Comparison of ENCODE assay signal across 21 cellular contexts in the genomic region with DNA sequence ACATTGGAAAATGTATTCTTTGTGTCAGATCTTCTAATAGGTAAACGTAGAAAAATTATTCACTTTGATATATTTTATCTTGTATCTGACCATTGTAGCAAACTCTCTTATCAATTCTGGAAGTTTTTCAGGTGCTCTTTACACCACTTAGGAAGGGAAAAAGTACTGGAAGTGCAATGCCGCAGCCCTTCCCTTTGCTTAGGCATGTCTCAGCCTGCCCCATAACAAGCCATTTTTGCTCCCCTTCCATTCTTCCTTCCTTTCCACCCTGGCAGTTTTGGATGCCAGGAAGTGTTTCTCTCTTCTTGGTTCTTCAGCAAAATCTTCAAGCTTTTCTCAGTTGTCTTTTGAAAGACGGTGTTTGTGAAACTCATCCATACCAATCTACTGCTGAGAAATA.
"Had no signal": no experiment of that assay in that cellular context is flagged by ENCODE, and none has a peak within 500 bp of the region (broad histone marks: within the 10 kb centered on the region; RNA-seq: fewer than 3 reads in every experiment).

No MANE protein-coding gene starts in this region.

- H3K9ac ChIP-seq: KMS-11 had no signal

- H3K36me3 Mint-ChIP-seq: activated naive CD4-positive, alpha-beta T cell treated with anti-CD3 and anti-CD28 coated beads, Interleukin-2, amount 50 U/mL, for 24 hours had no signal

- H3K27ac ChIP-seq: KMS-11 had no signal

- H3K4me3 ChIP-seq: MG63 had no signal

- DNase-seq: activated CD4-positive, alpha-beta T cell treated with anti-CD3 and anti-CD28 coated beads for 48 hours; activated CD4-positive, alpha-beta T cell treated with anti-CD3 and anti-CD28 coated beads, Interleukin-2, amount 50 U/mL, for 4 hours; activated CD4-positive, CD25-positive, alpha-beta regulatory T cell treated with anti-CD3 and anti-CD28 coated beads, Interleukin-2, amount 50 U/mL, for 72 hours; activated CD8-positive, alpha-beta memory T cell treated with anti-CD3 and anti-CD28 coated beads, Interleukin-2, amount 50 U/mL, for 48 hours; activated CD8-positive, alpha-beta T cell treated with anti-CD3 and anti-CD28 coated beads, Interleukin-2, amount 10 ng/mL, durations not matched to agents 7 days and 5 days; activated naive CD4-positive, alpha-beta T cell; activated T-cell treated with anti-CD3 and anti-CD28 coated beads, Interleukin-2, amount 50 U/mL, for 1 hour; aorta; MG63; NCI-H1105; NCI-H1436; NCI-H187; NCI-H2081 treated with DMSO at 0.1 percent for 48 hours; NCI-H345; NCI-H69; PC-3; SHP77 treated with DMSO at 0.1 percent for 48 hours had no signal

- H3K36me3 ChIP-seq: MG63 had no signal

- H3K27me3 ChIP-seq: MG63 had no signal

- H3K27ac Mint-ChIP-seq: activated CD8-positive, alpha-beta T cell treated with anti-CD3 and anti-CD28 coated beads, Interleukin-2, amount 10 ng/mL, durations not matched to agents 7 days and 5 days; activated naive CD4-positive, alpha-beta T cell treated with anti-CD3 and anti-CD28 coated beads, Interleukin-2, amount 50 U/mL, for 24 hours; T-helper 1 cell treated with Interleukin-12 subunit alpha and Interleukin-12 subunit beta and Interleukin-4 antibody, amounts not matched to agents 30 μg/mL and 1 μg/mL, for 36 hours had no signal

- ATAC-seq: activated CD8-positive, alpha-beta T cell treated with anti-CD3 and anti-CD28 coated beads, Interleukin-2, amount 10 ng/mL, durations not matched to agents 7 days and 5 days; PC-3 had no signal

- H3K9me3 ChIP-seq: MG63 had no signal

- H3K4me1 Mint-ChIP-seq: activated naive CD4-positive, alpha-beta T cell treated with anti-CD3 and anti-CD28 coated beads, Interleukin-2, amount 50 U/mL, for 24 hours had no signal

- H3K4me3 Mint-ChIP-seq: activated CD8-positive, alpha-beta T cell treated with anti-CD3 and anti-CD28 coated beads, Interleukin-2, amount 10 ng/mL, durations not matched to agents 7 days and 5 days; activated naive CD4-positive, alpha-beta T cell treated with anti-CD3 and anti-CD28 coated beads, Interleukin-2, amount 50 U/mL, for 24 hours; T-helper 1 cell treated with Interleukin-12 subunit alpha and Interleukin-12 subunit beta and Interleukin-4 antibody, amounts not matched to agents 30 μg/mL and 1 μg/mL, for 36 hours had no signal

- H3K9me3 Mint-ChIP-seq: activated naive CD4-positive, alpha-beta T cell treated with anti-CD3 and anti-CD28 coated beads, Interleukin-2, amount 50 U/mL, for 24 hours; T-helper 1 cell treated with Interleukin-12 subunit alpha and Interleukin-12 subunit beta and Interleukin-4 antibody, amounts not matched to agents 30 μg/mL and 1 μg/mL, for 36 hours had no signal

- H3K4me2 ChIP-seq: KMS-11 had no signal

- FAIRE-seq: RCC 7860 had no signal
